In genomic region chr9:91803143-91803940, GRCh38 we compare ENCODE assay signal across 15 cellular contexts.
DNase-seq lines count a peak whose midpoint lies in the region; ATAC-seq and TF ChIP-seq lines count a peak whose summit lies in the region.
"Had no signal": no experiment of that assay in that cellular context is flagged by ENCODE, and none has a peak within 500 bp of the region (broad histone marks: within the 10 kb centered on the region; RNA-seq: fewer than 3 reads in every experiment).

No MANE protein-coding gene starts in this region.

- TF ChIP-seq POLR2A in sigmoid colon (IDR thresholded peaks at IDR 0.05) = no peak

- H3K4me3 Mint-ChIP-seq in WTC11 = no peak overlapping the region
- H3K4me3 Mint-ChIP-seq: activated naive CD8-positive, alpha-beta T cell treated with anti-CD3 and anti-CD28 coated beads, Interleukin-2, amount 10 ng/mL, durations not matched to agents 7 days and 5 days; CD14-positive monocyte had no signal

- no peak for TF ChIP-seq EP300 in sigmoid colon (IDR thresholded peaks at IDR 0.05)

- intact Hi-C loops in sigmoid colon (cut with DNase I) = loop anchor here (5.0 kb wide), 1 partner anchor 139 kb away; no protein-coding TSS in a partner anchor

- WGBS in sigmoid colon, 2 donors = 71 to 75% methylated on average over 9 of the region's 9 CpGs

- H3K27me3 Mint-ChIP-seq in WTC11 (ENCODE audit: low read depth) = no peaks in the 10 kb centered on the region
- H3K27me3 Mint-ChIP-seq: activated naive CD8-positive, alpha-beta T cell treated with anti-CD3 and anti-CD28 coated beads, Interleukin-2, amount 10 ng/mL, durations not matched to agents 7 days and 5 days had no signal

- no peak for ATAC-seq in WTC11
- no peak for ATAC-seq in SK-N-SH treated with all-trans-retinoic acid at 6 μM for 48 hours
- ATAC-seq in GM18907 (IDR thresholded peaks at IDR 0.05; ENCODE audit: unreplicated experiment) = no peak
- no peak for ATAC-seq in HG03097 (IDR thresholded peaks at IDR 0.05; ENCODE audit: low FRiP score, unreplicated experiment)

- CTCF ChIA-PET in WTC11 (lab: Charles Lee) = no interaction called here

- no peaks in the 10 kb centered on the region for H3K9me3 Mint-ChIP-seq in WTC11
- H3K9me3 Mint-ChIP-seq: activated naive CD8-positive, alpha-beta T cell treated with anti-CD3 and anti-CD28 coated beads, Interleukin-2, amount 10 ng/mL, durations not matched to agents 7 days and 5 days; CD14-positive monocyte had no signal

- no peaks in the 10 kb centered on the region for H3K9me3 ChIP-seq in sigmoid colon

- H3K27ac ChIP-seq in sigmoid colon = peak overlapping the region; percentile 17 to 85 (median 80)
- H3K27ac ChIP-seq: foreskin keratinocyte had no signal

- no peaks in the 10 kb centered on the region for H3K36me3 ChIP-seq in sigmoid colon

- DNase-seq in EH (ENCODE audit: low read depth) (peak; percentile 43), WTC11 (ENCODE audit: low spot score) (no peak), fibroblast of gingiva (ENCODE audit: low read depth) (peak; percentile 83), sigmoid colon (peak; percentile 51)
- no peak for DNase-seq in activated T-cell treated with anti-CD3 and anti-CD28 coated beads, Interleukin-2, amount 50 U/mL, for 48 hours
- DNase-seq: activated naive CD8-positive, alpha-beta T cell treated with anti-CD3 and anti-CD28 coated beads, Interleukin-2, amount 10 ng/mL, durations not matched to agents 7 days and 5 days; DMS79; Kasumi-1; mesendoderm; NCI-H1694 treated with DMSO at 0.1 percent for 48 hours had no signal

- TF ChIP-seq CTCF in WTC11 (IDR thresholded peaks at IDR 0.05) (no peak), sigmoid colon (IDR thresholded peaks at IDR 0.05) (no peak)

- POLR2A ChIA-PET in WTC11 (lab: Charles Lee) = no interaction called here

- H3K36me3 Mint-ChIP-seq in WTC11 = no peaks in the 10 kb centered on the region
- H3K36me3 Mint-ChIP-seq: activated naive CD8-positive, alpha-beta T cell treated with anti-CD3 and anti-CD28 coated beads, Interleukin-2, amount 10 ng/mL, durations not matched to agents 7 days and 5 days; CD14-positive monocyte had no signal

- no peak overlapping the region for H3K4me3 ChIP-seq in sigmoid colon

- H3K4me1 ChIP-seq in sigmoid colon = peaks cover 0 to 87% (median 86%) of the 10 kb centered on the region in 4 donors
- H3K4me1 ChIP-seq: foreskin keratinocyte had no signal

- H3K27me3 ChIP-seq in sigmoid colon = no peaks in the 10 kb centered on the region
- H3K27me3 ChIP-seq: foreskin keratinocyte had no signal

- peak overlapping the region; percentile 25; the same call in 1 of the 2 replicates for H3K27ac Mint-ChIP-seq in WTC11
- H3K27ac Mint-ChIP-seq: activated naive CD8-positive, alpha-beta T cell treated with anti-CD3 and anti-CD28 coated beads, Interleukin-2, amount 10 ng/mL, durations not matched to agents 7 days and 5 days; CD14-positive monocyte had no signal

- peaks cover 4% of the 10 kb centered on the region; the same call in 1 of the 2 replicates for H3K4me1 Mint-ChIP-seq in WTC11

TF ChIP-seq in WTC11, 78 proteins besides CTCF, POLR2A, EP300 and RAD21 (continues in another document):
- TF ChIP-seq NR1H2 (CRISPR knock-in tag; IDR thresholded peaks at IDR 0.05) = no peak
- no peak for TF ChIP-seq FOXP1 (CRISPR knock-in tag; IDR thresholded peaks at IDR 0.05; ENCODE audit: borderline replicate concordance)
- no peak for TF ChIP-seq RORB (CRISPR knock-in tag; IDR thresholded peaks at IDR 0.05)
- TF ChIP-seq MYBL2 (CRISPR knock-in tag; IDR thresholded peaks at IDR 0.05) = no peak
- no peak for TF ChIP-seq GTF2I (CRISPR knock-in tag; conservative IDR thresholded peaks at IDR 0.05)
- no peak for TF ChIP-seq ATF1 (CRISPR knock-in tag; IDR thresholded peaks at IDR 0.05)
- no peak for TF ChIP-seq ZNF138 (CRISPR knock-in tag; conservative IDR thresholded peaks at IDR 0.05)
- no peak for TF ChIP-seq FOXK1 (CRISPR knock-in tag; IDR thresholded peaks at IDR 0.05)
- TF ChIP-seq NFYB (CRISPR knock-in tag; conservative IDR thresholded peaks at IDR 0.05; ENCODE audit: low read depth) = no peak
- TF ChIP-seq PREB (CRISPR knock-in tag; IDR thresholded peaks at IDR 0.05; ENCODE audit: borderline replicate concordance) = no peak
- no peak for TF ChIP-seq CDX4 (CRISPR knock-in tag; IDR thresholded peaks at IDR 0.05; ENCODE audit: borderline replicate concordance)
- no peak for TF ChIP-seq GABPB1 (CRISPR knock-in tag; IDR thresholded peaks at IDR 0.05)
- no peak for TF ChIP-seq MAX (CRISPR knock-in tag; IDR thresholded peaks at IDR 0.05)
- TF ChIP-seq MXD4 (CRISPR knock-in tag; IDR thresholded peaks at IDR 0.05; ENCODE audit: borderline replicate concordance) = no peak

TF ChIP-seq in SK-N-SH treated with all-trans-retinoic acid at 6 μM for 48 hours, 23 proteins besides CTCF, POLR2A, EP300 and RAD21:
- TF ChIP-seq POU6F1 (CRISPR knock-in tag; IDR thresholded peaks at IDR 0.05; ENCODE audit: borderline replicate concordance, low read depth) = no peak
- TF ChIP-seq TCF4 (CRISPR knock-in tag; IDR thresholded peaks at IDR 0.05; ENCODE audit: borderline replicate concordance) = no peak
- TF ChIP-seq CREB5 (CRISPR knock-in tag; IDR thresholded peaks at IDR 0.05; ENCODE audit: low read depth) = no peak
- TF ChIP-seq ZC3H10 (CRISPR knock-in tag; IDR thresholded peaks at IDR 0.05) = no peak
- no peak for TF ChIP-seq CSRNP3 (CRISPR knock-in tag; IDR thresholded peaks at IDR 0.05)
- TF ChIP-seq RARB (CRISPR knock-in tag; IDR thresholded peaks at IDR 0.05) = no peak
- TF ChIP-seq BACH2 (CRISPR knock-in tag; IDR thresholded peaks at IDR 0.05; ENCODE audit: borderline replicate concordance) = no peak

Comparison
In these comparisons a context has a peak if more than half of its experiments do, and no peak if none do; other contexts are left out.
1. DNase-seq: peak in EH (single experiment), fibroblast of gingiva (single experiment) and sigmoid colon (single experiment); none in WTC11 (single experiment) and activated T-cell treated with anti-CD3 and anti-CD28 coated beads, Interleukin-2, amount 50 U/mL, for 48 hours (0 of 2).